Comparison of ENCODE assay signal across 23 cellular contexts in the genomic region with DNA sequence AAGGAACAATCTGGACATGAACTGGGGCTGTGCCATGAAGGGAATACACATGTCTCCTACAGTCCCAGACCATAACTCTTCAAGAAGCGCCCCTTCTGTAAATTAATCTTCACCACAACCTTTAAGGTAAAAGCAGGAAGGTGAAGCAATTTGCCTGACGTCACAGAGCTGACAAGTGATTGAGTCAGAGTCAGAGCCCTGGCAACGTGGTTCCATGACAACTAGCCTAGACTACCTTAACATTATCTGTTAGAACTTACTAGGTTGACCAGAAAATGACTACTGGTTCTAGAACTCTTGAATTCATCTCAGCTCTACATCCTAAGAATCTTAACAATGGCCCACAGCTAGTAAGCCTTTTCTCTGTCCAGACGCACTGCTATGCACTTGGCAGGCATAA.
A peak's percentile ranks its signal among the peaks of the same experiment; 100 is the strongest.
DNase-seq lines count a peak whose midpoint lies in the region; ATAC-seq, FAIRE-seq and TF ChIP-seq lines count a peak whose summit lies in the region.
"Had no signal": no experiment of that assay in that cellular context is flagged by ENCODE, and none has a peak within 500 bp of the region (broad histone marks: within the 10 kb centered on the region; RNA-seq: fewer than 3 reads in every experiment).

No MANE protein-coding gene starts in this region.

- CTCF ChIA-PET in activated CD8-positive, alpha-beta T cell treated with anti-CD3 and anti-CD28 coated beads for 36 hours (lab: Charles Lee), result no interaction called here
- CTCF ChIA-PET in activated CD8-positive, alpha-beta T cell treated with anti-CD3 and anti-CD28 coated beads, Interleukin-2, amount 10 ng/mL, durations not matched to agents 7 days and 5 days (lab: Charles Lee), result no interaction called here

- POLR2A ChIA-PET in activated CD8-positive, alpha-beta T cell treated with anti-CD3 and anti-CD28 coated beads for 36 hours (lab: Charles Lee), result no interaction called here
- POLR2A ChIA-PET in activated CD8-positive, alpha-beta T cell treated with anti-CD3 and anti-CD28 coated beads, Interleukin-2, amount 10 ng/mL, durations not matched to agents 7 days and 5 days (lab: Charles Lee), result no interaction called here

- no peaks in the 10 kb centered on the region for H3K27me3 ChIP-seq in bronchial epithelial cell (ENCODE audit: control insufficient read depth, insufficient read depth, low read length)
- H3K27me3 ChIP-seq: BLaER1 treated with 17β-estradiol and CSF1 and Interleukin-3, amounts not matched to agents 10 nM and 100 nM had no signal

- H3K27ac Mint-ChIP-seq in activated CD8-positive, alpha-beta T cell treated with anti-CD3 and anti-CD28 coated beads for 36 hours, result no peak overlapping the region
- no peak overlapping the region for H3K27ac Mint-ChIP-seq in activated CD8-positive, alpha-beta T cell treated with anti-CD3 and anti-CD28 coated beads, Interleukin-2, amount 10 ng/mL, durations not matched to agents 7 days and 5 days
- H3K27ac Mint-ChIP-seq: CD4-positive, alpha-beta T cell; GM23338; H9 had no signal

- H3K9me3 Mint-ChIP-seq in activated CD8-positive, alpha-beta T cell treated with anti-CD3 and anti-CD28 coated beads for 36 hours, result no peaks in the 10 kb centered on the region
- no peaks in the 10 kb centered on the region for H3K9me3 Mint-ChIP-seq in activated CD8-positive, alpha-beta T cell treated with anti-CD3 and anti-CD28 coated beads, Interleukin-2, amount 10 ng/mL, durations not matched to agents 7 days and 5 days (ENCODE audit: insufficient read depth)
- H3K9me3 Mint-ChIP-seq: GM23338, H9 had no signal

- no peak for FAIRE-seq in bronchial epithelial cell (lab: Jason Lieb, UNC)
- FAIRE-seq: A204.1, D721Med, K562 had no signal

- H3K36me3 Mint-ChIP-seq in activated CD8-positive, alpha-beta T cell treated with anti-CD3 and anti-CD28 coated beads for 36 hours (ENCODE audit: low read depth), result no peaks in the 10 kb centered on the region
- H3K36me3 Mint-ChIP-seq in activated CD8-positive, alpha-beta T cell treated with anti-CD3 and anti-CD28 coated beads, Interleukin-2, amount 10 ng/mL, durations not matched to agents 7 days and 5 days (ENCODE audit: low read depth), result no peaks in the 10 kb centered on the region

- no peaks in the 10 kb centered on the region for H3K27me3 Mint-ChIP-seq in activated CD8-positive, alpha-beta T cell treated with anti-CD3 and anti-CD28 coated beads for 36 hours
- no peaks in the 10 kb centered on the region for H3K27me3 Mint-ChIP-seq in activated CD8-positive, alpha-beta T cell treated with anti-CD3 and anti-CD28 coated beads, Interleukin-2, amount 10 ng/mL, durations not matched to agents 7 days and 5 days (ENCODE audit: low read depth)

- H3K4me1 Mint-ChIP-seq in activated CD8-positive, alpha-beta T cell treated with anti-CD3 and anti-CD28 coated beads for 36 hours (ENCODE audit: low read depth), result no peaks in the 10 kb centered on the region
- no peaks in the 10 kb centered on the region for H3K4me1 Mint-ChIP-seq in activated CD8-positive, alpha-beta T cell treated with anti-CD3 and anti-CD28 coated beads, Interleukin-2, amount 10 ng/mL, durations not matched to agents 7 days and 5 days (ENCODE audit: low read depth)
- H3K4me1 Mint-ChIP-seq: GM23338 had no signal

- DNase-seq in activated CD8-positive, alpha-beta T cell treated with anti-CD3 and anti-CD28 coated beads for 36 hours, result peak; percentile 1
- DNase-seq in activated CD8-positive, alpha-beta T cell treated with anti-CD3 and anti-CD28 coated beads, Interleukin-2, amount 10 ng/mL, durations not matched to agents 7 days and 5 days, result no peak
- DNase-seq in stimulated activated CD4-positive, alpha-beta T cell treated with anti-CD3 and anti-CD28 coated beads, Interleukin-1b, Interleukin-23, amount 100 ng/mL, for 48 hours, result peak; percentile 6
- no peak for DNase-seq in stimulated activated CD4-positive, alpha-beta T cell treated with anti-CD3 and anti-CD28 coated beads, Interleukin-12 subunit alpha, Interleukin-12 subunit beta, amount 100 ng/mL, for 4 hours
- DNase-seq in bronchial epithelial cell (ENCODE audit: low read depth), result peak; percentile 7
- DNase-seq: AML-193; CD4-positive, alpha-beta T cell; H9; Kasumi-1; NCI-H1105 treated with DMSO at 0.1 percent for 48 hours; NCI-H2029; NCI-H446; NCI-H524 treated with DMSO at 0.1 percent for 48 hours; NCI-H774; SIG-M5 had no signal

- no peak overlapping the region for H3K4me3 ChIP-seq in bronchial epithelial cell (ENCODE audit: low read depth, low read length)
- H3K4me3 ChIP-seq: BLaER1 treated with 17β-estradiol and CSF1 and Interleukin-3, amounts not matched to agents 10 nM and 100 nM; GM23338; K562; SK-N-MC had no signal

- ATAC-seq in activated CD8-positive, alpha-beta T cell treated with anti-CD3 and anti-CD28 coated beads for 36 hours, result no peak
- no peak for ATAC-seq in activated CD8-positive, alpha-beta T cell treated with anti-CD3 and anti-CD28 coated beads, Interleukin-2, amount 10 ng/mL, durations not matched to agents 7 days and 5 days
- ATAC-seq in GM18517 (IDR thresholded peaks at IDR 0.05; ENCODE audit: unreplicated experiment), result no peak
- no peak for ATAC-seq in GM19035 (IDR thresholded peaks at IDR 0.05; ENCODE audit: unreplicated experiment)
- ATAC-seq: GM23338, K562 had no signal

- intact Hi-C loops in activated CD8-positive, alpha-beta T cell treated with anti-CD3 and anti-CD28 coated beads for 36 hours (cut with micrococcal nuclease), result no loop called here

- no peaks in the 10 kb centered on the region for H3K36me3 ChIP-seq in bronchial epithelial cell (ENCODE audit: control insufficient read depth, insufficient read depth, low read length)
- H3K36me3 ChIP-seq: BLaER1 treated with 17β-estradiol and CSF1 and Interleukin-3, amounts not matched to agents 10 nM and 100 nM had no signal

- H3K4me3 Mint-ChIP-seq in activated CD8-positive, alpha-beta T cell treated with anti-CD3 and anti-CD28 coated beads for 36 hours, result no peak overlapping the region
- H3K4me3 Mint-ChIP-seq in activated CD8-positive, alpha-beta T cell treated with anti-CD3 and anti-CD28 coated beads, Interleukin-2, amount 10 ng/mL, durations not matched to agents 7 days and 5 days, result no peak overlapping the region
- H3K4me3 Mint-ChIP-seq: CD4-positive, alpha-beta T cell; GM23338; H9 had no signal

- no peak for TF ChIP-seq CTCF in activated CD8-positive, alpha-beta T cell treated with anti-CD3 and anti-CD28 coated beads for 36 hours (IDR thresholded peaks at IDR 0.05)
- TF ChIP-seq CTCF in bronchial epithelial cell (IDR thresholded peaks at IDR 0.05; ENCODE audit: insufficient read depth, low read length, severe bottlenecking), result no peak

Comparison
In these comparisons a context has a peak if more than half of its experiments do, and no peak if none do; other contexts are left out.
1. DNase-seq: peak in activated CD8-positive, alpha-beta T cell treated with anti-CD3 and anti-CD28 coated beads for 36 hours (single experiment), stimulated activated CD4-positive, alpha-beta T cell treated with anti-CD3 and anti-CD28 coated beads, Interleukin-1b, Interleukin-23, amount 100 ng/mL, for 48 hours (single experiment) and bronchial epithelial cell (single experiment); none in activated CD8-positive, alpha-beta T cell treated with anti-CD3 and anti-CD28 coated beads, Interleukin-2, amount 10 ng/mL, durations not matched to agents 7 days and 5 days (single experiment) and stimulated activated CD4-positive, alpha-beta T cell treated with anti-CD3 and anti-CD28 coated beads, Interleukin-12 subunit alpha, Interleukin-12 subunit beta, amount 100 ng/mL, for 4 hours (single experiment).